ENCODE assay signal across 18 cellular contexts in the genomic region with DNA sequence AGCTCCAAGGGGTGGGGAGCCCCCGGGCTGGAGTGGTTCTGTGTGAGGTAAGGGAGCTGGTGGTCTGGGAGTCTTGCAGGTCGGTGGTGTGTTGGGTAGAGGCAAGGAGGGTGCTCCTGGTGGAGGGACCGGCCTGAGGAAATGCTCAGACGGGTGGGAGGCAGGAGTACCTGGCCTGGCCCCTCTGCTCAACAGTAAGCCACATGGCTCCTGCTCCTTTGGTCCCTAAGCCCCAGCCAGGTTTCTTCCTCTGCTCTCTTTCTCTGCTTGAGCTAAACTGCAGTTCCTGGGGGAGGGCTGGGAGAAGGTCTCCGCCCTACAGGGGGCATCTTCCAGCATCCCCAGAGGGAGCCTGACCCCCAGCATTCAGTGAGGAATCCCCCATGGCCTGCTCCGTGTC. TPM values are rescaled to one million over a fixed set of nuclear protein-coding genes. Genes with fewer than 3 reads are reported as not detected.
DNase-seq lines count a peak whose midpoint lies in the region; ATAC-seq, FAIRE-seq and TF ChIP-seq lines count a peak whose summit lies in the region.
"Had no signal": no experiment of that assay in that cellular context is flagged by ENCODE, and none has a peak within 500 bp of the region (broad histone marks: within the 10 kb centered on the region; RNA-seq: fewer than 3 reads in every experiment).

No MANE protein-coding gene starts in this region.

- H3K4me1 Mint-ChIP-seq in T-helper 17 cell (peaks cover 14% of the 10 kb centered on the region), neural progenitor cell (peaks cover 9% of the 10 kb centered on the region)

- peak overlapping the region; percentile 61 for H3K4me2 ChIP-seq in neural progenitor cell
- H3K4me2 ChIP-seq: BLaER1 had no signal

- no peaks in the 10 kb centered on the region for H3K79me2 ChIP-seq in neural progenitor cell (ENCODE audit: low read depth)

- peak overlapping the region; percentile 56 for H3K27ac Mint-ChIP-seq in T-helper 17 cell
- no peak overlapping the region for H3K27ac Mint-ChIP-seq in neural progenitor cell
- H3K27ac Mint-ChIP-seq: HFFc6 had no signal

- H3K4me3 ChIP-seq in neural progenitor cell: no peak overlapping the region
- H3K4me3 ChIP-seq: BLaER1, GM23248, HAP-1 had no signal

- TF ChIP-seq CTCF in neural progenitor cell (IDR thresholded peaks at IDR 0.05): no peak

- peak overlapping the region; percentile 79 for H2AFZ ChIP-seq in neural progenitor cell (replicated peaks)
- H2AFZ ChIP-seq: GM23248 had no signal

- FAIRE-seq in RCC 7860 (lab: Jason Lieb, UNC): no peak
- FAIRE-seq: HepG2 had no signal

- peaks cover 12% of the 10 kb centered on the region for H3F3A ChIP-seq in neural progenitor cell (ENCODE audit: low read depth)

- H3K9me3 Mint-ChIP-seq in neural progenitor cell: no peaks in the 10 kb centered on the region
- H3K9me3 Mint-ChIP-seq: CD8-positive, alpha-beta memory T cell; HFFc6 had no signal

- no peak overlapping the region for H3K27ac ChIP-seq in neural progenitor cell
- H3K27ac ChIP-seq: 22Rv1, BLaER1, GM23248 had no signal

- H3K9ac ChIP-seq in neural progenitor cell: no peak overlapping the region
- H3K9ac ChIP-seq: BLaER1, GM23248 had no signal

- H3K4me1 ChIP-seq in neural progenitor cell: peaks cover 14% of the 10 kb centered on the region
- H3K4me1 ChIP-seq: Caco-2, HAP-1 had no signal

- peaks cover 5% of the 10 kb centered on the region for H3K36me3 Mint-ChIP-seq in T-helper 17 cell (ENCODE audit: low read depth)
- no peaks in the 10 kb centered on the region for H3K36me3 Mint-ChIP-seq in neural progenitor cell
- H3K36me3 Mint-ChIP-seq: CD8-positive, alpha-beta memory T cell had no signal

- DNase-seq in NCI-H82 (lab: John Stamatoyannopoulos, UW) (peak; percentile 54), NCI-H82 treated with DMSO at 0.1 percent for 48 hours (lab: John Stamatoyannopoulos, UW; ENCODE audit: unreplicated experiment) (no peak), T-helper 17 cell (no peak), neural progenitor cell (ENCODE audit: low spot score) (no peak), RCC 7860 (ENCODE audit: low spot score) (no peak)
- no peak for DNase-seq in stimulated activated CD4-positive, alpha-beta T cell treated with anti-CD3 and anti-CD28 coated beads, Interleukin-2, amount 100 ng/mL, for 48 hours
- DNase-seq: AML-193; Caco-2; CD8-positive, alpha-beta memory T cell; GF-D8; GM23248; HFFc6 had no signal

- no peaks in the 10 kb centered on the region for H3K36me3 ChIP-seq in neural progenitor cell
- H3K36me3 ChIP-seq: BLaER1, HAP-1 had no signal

- ATAC-seq in T-helper 17 cell (no peak), GM19023 (IDR thresholded peaks at IDR 0.05; ENCODE audit: unreplicated experiment) (no peak)
- ATAC-seq: HepG2 had no signal

- no peaks in the 10 kb centered on the region for H3K27me3 ChIP-seq in neural progenitor cell
- H3K27me3 ChIP-seq: BLaER1 had no signal

- peaks cover 40% of the 10 kb centered on the region for H3K27me3 Mint-ChIP-seq in T-helper 17 cell
- peaks cover 13% of the 10 kb centered on the region for H3K27me3 Mint-ChIP-seq in neural progenitor cell (ENCODE audit: insufficient read depth, low read depth)

- H3K9me3 ChIP-seq in T-helper 17 cell (ENCODE audit: control insufficient read depth, low read length, poor library complexity, severe bottlenecking) (no peaks in the 10 kb centered on the region), neural progenitor cell (ENCODE audit: low read depth) (no peaks in the 10 kb centered on the region)
- H3K9me3 ChIP-seq: BLaER1, Caco-2, HAP-1 had no signal

- no peak overlapping the region for H3K4me3 Mint-ChIP-seq in T-helper 17 cell
- peak overlapping the region; percentile 3 for H3K4me3 Mint-ChIP-seq in neural progenitor cell
- H3K4me3 Mint-ChIP-seq: CD8-positive, alpha-beta memory T cell; HFFc6 had no signal

- no peaks in the 10 kb centered on the region for H4K20me1 ChIP-seq in neural progenitor cell (ENCODE audit: low read depth)

RNA-seq across cellular contexts. Expression of a gene that starts 17.2 kb away (rescaled TPM):
- total RNA-seq in T-helper 17 cell: 10 to 100 TPM; 14.2 to 19.3 TPM
- 25.9 and 51.7 TPM in 2 replicates for total RNA-seq in neural progenitor cell (ENCODE audit: low replicate concordance)

RNA-seq across cellular contexts. Expression of a gene that starts 34.0 kb away (rescaled TPM):
- total RNA-seq in T-helper 17 cell: not detected
- total RNA-seq in neural progenitor cell (ENCODE audit: low replicate concordance): 0.06 and 0.68 TPM in 2 replicates
- total RNA-seq: A673; Caco-2; CD8-positive, alpha-beta memory T cell; GM23248; HepG2; HFFc6 had no signal

RNA-seq across cellular contexts. Expression of a gene that starts 34.1 kb away (rescaled TPM):
- total RNA-seq in T-helper 17 cell (not detected), neural progenitor cell (ENCODE audit: low replicate concordance) (1.1 TPM in 1 of 2 replicates, not detected in the other)
- total RNA-seq: A673; Caco-2; CD8-positive, alpha-beta memory T cell; GM23248; HepG2; HFFc6 had no signal

RNA-seq across cellular contexts. Expression of a gene that starts 54.5 kb away (rescaled TPM):
- total RNA-seq in T-helper 17 cell: under 1 TPM; 0.57 to 0.60 TPM
- 0.67 and 3.7 TPM in 2 replicates for total RNA-seq in neural progenitor cell (ENCODE audit: low replicate concordance)
